In the genomic region with DNA sequence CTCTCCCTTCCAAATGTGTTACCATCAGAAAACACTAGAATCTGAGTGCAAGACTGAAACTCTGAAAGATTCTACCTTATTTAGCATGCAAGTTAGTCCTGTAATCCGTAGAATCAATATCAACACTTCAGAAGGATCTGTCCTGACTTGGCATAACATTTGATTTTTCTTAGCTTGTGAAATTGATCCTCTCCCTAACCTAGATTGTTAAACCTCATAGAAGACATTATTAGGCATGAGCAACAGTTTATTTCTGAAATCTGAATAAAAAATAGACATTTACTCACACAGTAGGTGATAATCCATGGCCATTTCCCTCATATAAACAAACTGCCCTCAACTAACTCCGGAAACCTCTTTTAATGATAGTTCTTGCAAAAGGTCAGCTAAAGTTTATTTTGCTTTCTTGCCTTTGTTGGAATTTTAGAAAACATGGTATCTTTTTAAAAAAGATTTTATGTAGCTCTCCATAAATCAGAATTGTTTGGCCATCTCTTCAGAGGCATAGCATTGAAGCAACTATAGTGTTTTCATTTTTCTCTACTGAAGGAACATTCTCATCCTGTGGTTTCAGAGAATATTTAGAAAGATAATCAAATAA, we compare ENCODE assay signal across 16 cellular contexts. TPM values are rescaled to one million over a fixed set of nuclear protein-coding genes. Genes with fewer than 3 reads are reported as not detected.
A peak's percentile ranks its signal among the peaks of the same experiment; 100 is the strongest.
DNase-seq lines count a peak whose midpoint lies in the region; ATAC-seq and TF ChIP-seq lines count a peak whose summit lies in the region.
"Had no signal": no experiment of that assay in that cellular context is flagged by ENCODE, and none has a peak within 500 bp of the region (broad histone marks: within the 10 kb centered on the region; RNA-seq: fewer than 3 reads in every experiment).

No MANE protein-coding gene starts in this region.

- H3K9me3 Mint-ChIP-seq in chondrocyte (ENCODE audit: low read depth) (peaks cover 6% of the 10 kb centered on the region), mesothelial cell of epicardium (peaks cover 27% of the 10 kb centered on the region)
- H3K9me3 Mint-ChIP-seq: activated CD4-positive, alpha-beta memory T cell treated with anti-CD3 and anti-CD28 coated beads for 36 hours; activated T-helper 2 cell treated with anti-CD3 and anti-CD28 coated beads, Interferon-gamma antibody, Interleukin-2, Interleukin-4, amounts not matched to agents 10 μg/mL and 5 μg/mL and 100 μg/mL, durations not matched to agents 14 hours and 24 hours and 36 hours had no signal

- H3K27me3 ChIP-seq in left ventricle myocardium inferior (ENCODE audit: low read depth), result no peaks in the 10 kb centered on the region
- H3K27me3 ChIP-seq: foreskin keratinocyte, upper lobe of right lung had no signal

- H3K27me3 Mint-ChIP-seq in chondrocyte (ENCODE audit: low read depth) (no peaks in the 10 kb centered on the region), mesothelial cell of epicardium (ENCODE audit: low read depth) (peaks cover 3% of the 10 kb centered on the region)
- H3K27me3 Mint-ChIP-seq: progenitor cell of endocrine pancreas had no signal

- H3K4me3 Mint-ChIP-seq in chondrocyte (ENCODE audit: unreplicated experiment) (peak overlapping the region; percentile 37), mesothelial cell of epicardium (peak overlapping the region; percentile 33)
- H3K4me3 Mint-ChIP-seq: activated CD4-positive, alpha-beta memory T cell treated with anti-CD3 and anti-CD28 coated beads for 36 hours had no signal

- TF ChIP-seq CTCF in left ventricle myocardium inferior (IDR thresholded peaks at IDR 0.05; ENCODE audit: borderline replicate concordance), result no peak
- TF ChIP-seq CTCF in chondrocyte (IDR thresholded peaks at IDR 0.05), result no peak
- no peak for TF ChIP-seq CTCF in mesothelial cell of epicardium (IDR thresholded peaks at IDR 0.05; ENCODE audit: unreplicated experiment)

- H3K4me3 ChIP-seq in left ventricle myocardium inferior, result peak overlapping the region; percentile 39
- H3K4me3 ChIP-seq: K562, upper lobe of right lung had no signal

- peaks cover 63% of the 10 kb centered on the region for H3K4me1 Mint-ChIP-seq in chondrocyte (ENCODE audit: low read depth)
- peaks cover 45% of the 10 kb centered on the region for H3K4me1 Mint-ChIP-seq in mesothelial cell of epicardium

- no peaks in the 10 kb centered on the region for H3K36me3 ChIP-seq in left ventricle myocardium inferior
- H3K36me3 ChIP-seq: upper lobe of right lung had no signal

- H3K4me1 ChIP-seq in left ventricle myocardium inferior, result peaks cover 60% of the 10 kb centered on the region

- intact Hi-C loops in left ventricle myocardium inferior (cut with micrococcal nuclease), result no loop called here
- intact Hi-C loops in Right ventricle myocardium superior (cut with DNase I), result no loop called here

- ATAC-seq in Right ventricle myocardium superior (ENCODE audit: poor library complexity) (no peak), GM18873 (IDR thresholded peaks at IDR 0.05; ENCODE audit: low FRiP score, unreplicated experiment) (no peak)
- ATAC-seq: upper lobe of right lung had no signal

- H3K27ac Mint-ChIP-seq in chondrocyte (ENCODE audit: unreplicated experiment), result peak overlapping the region; percentile 59
- peak overlapping the region; percentile 31 for H3K27ac Mint-ChIP-seq in mesothelial cell of epicardium
- H3K27ac Mint-ChIP-seq: activated CD4-positive, alpha-beta memory T cell treated with anti-CD3 and anti-CD28 coated beads for 36 hours; activated T-helper 2 cell treated with anti-CD3 and anti-CD28 coated beads, Interferon-gamma antibody, Interleukin-2, Interleukin-4, amounts not matched to agents 10 μg/mL and 5 μg/mL and 100 μg/mL, durations not matched to agents 14 hours and 24 hours and 36 hours; progenitor cell of endocrine pancreas had no signal

- peaks cover 14% of the 10 kb centered on the region for H3K9me3 ChIP-seq in left ventricle myocardium inferior (replicated peaks)
- H3K9me3 ChIP-seq: upper lobe of right lung had no signal

- peak overlapping the region; percentile 89 for H3K27ac ChIP-seq in left ventricle myocardium inferior (replicated peaks)
- H3K27ac ChIP-seq: foreskin keratinocyte, upper lobe of right lung had no signal

- DNase-seq in left ventricle myocardium inferior, result no peak
- no peak for DNase-seq in Right ventricle myocardium superior
- DNase-seq in chondrocyte (ENCODE audit: low spot score), result no peak
- no peak for DNase-seq in mesothelial cell of epicardium (ENCODE audit: low spot score in 2 of 2, unreplicated experiment in 2 of 2)
- DNase-seq in activated effector memory CD4-positive, alpha-beta T cell treated with anti-CD3 and anti-CD28 coated beads, Interleukin-2, amount 50 U/mL, for 16 hours, result no peak
- DNase-seq in dermis blood vessel endothelial cell, result no peak
- no peak for DNase-seq in kidney tubule cell (ENCODE audit: low spot score)
- DNase-seq: activated CD4-positive, alpha-beta memory T cell treated with anti-CD3 and anti-CD28 coated beads for 36 hours; effector CD4-positive, alpha-beta T cell; stimulated activated CD8-positive, alpha-beta memory T cell treated with anti-CD3 and anti-CD28 coated beads, Interleukin-4, amount 100 ng/mL, for 48 hours; upper lobe of right lung had no signal

- H3K36me3 Mint-ChIP-seq in chondrocyte (ENCODE audit: low read depth) (no peaks in the 10 kb centered on the region), mesothelial cell of epicardium (no peaks in the 10 kb centered on the region)
- H3K36me3 Mint-ChIP-seq: activated CD4-positive, alpha-beta memory T cell treated with anti-CD3 and anti-CD28 coated beads for 36 hours had no signal

RNA-seq across cellular contexts. Expression of a gene that starts 38.6 kb away (rescaled TPM):
- total RNA-seq in left ventricle myocardium inferior (982 TPM), Right ventricle myocardium superior (979 TPM), chondrocyte (268 to 329 TPM (median 317 TPM) in 3 replicates), mesothelial cell of epicardium (60.7 to 65.1 TPM (median 64.6 TPM) in 3 replicates), dermis blood vessel endothelial cell (112 and 113 TPM in 2 replicates)
